ENCODE assay signal across 8 cellular contexts in genomic region chr10:63630085-63630927, GRCh38.
DNase-seq lines count a peak whose midpoint lies in the region; ATAC-seq and TF ChIP-seq lines count a peak whose summit lies in the region.

No MANE protein-coding gene starts in this region.

- H3K9ac ChIP-seq in ES-I3 (ENCODE audit: low read depth, low read length): peak overlapping the region; percentile 70

- no peaks in the 10 kb centered on the region for H3K27me3 ChIP-seq in gastroesophageal sphincter

- peak in 1 of 4 experiments; percentile 38 for TF ChIP-seq CTCF in gastroesophageal sphincter (IDR thresholded peaks at IDR 0.05)

- H3K9me3 ChIP-seq in ES-I3 (ENCODE audit: control insufficient read depth, insufficient read depth, low read length) (no peaks in the 10 kb centered on the region), gastroesophageal sphincter (no peaks in the 10 kb centered on the region)

- peak; percentile 74 to 80 for TF ChIP-seq POLR2A in gastroesophageal sphincter (IDR thresholded peaks at IDR 0.05)

- TF ChIP-seq EP300 in gastroesophageal sphincter (IDR thresholded peaks at IDR 0.05): no peak

- peak; percentile 80 for ATAC-seq in gastroesophageal sphincter

- DNase-seq in H4 (ENCODE audit: low spot score) (peak; percentile 78), LHCN-M2 (ENCODE audit: low read depth) (peak; percentile 87), SIG-M5 (lab: John Stamatoyannopoulos, UW) (peak; percentile 46), non-pigmented ciliary epithelial cell (ENCODE audit: low read depth) (peak; percentile 64), substantia nigra (lab: John Stamatoyannopoulos, UW) (peak; percentile 35 to 97 (median 84))
- DNase-seq in activated naive CD4-positive, alpha-beta T cell treated with Interleukin-2 at 50 U/mL for 16 hours: peak; percentile 82

- H3K36me3 ChIP-seq in ES-I3 (ENCODE audit: insufficient read depth, low read length) (no peaks in the 10 kb centered on the region), gastroesophageal sphincter (no peaks in the 10 kb centered on the region)

- H3K4me3 ChIP-seq in gastroesophageal sphincter: peak overlapping the region; percentile 47 to 65

- WGBS in gastroesophageal sphincter (ENCODE audit: low coverage in 1 of 2), 2 donors: 0% methylated on average over 1 of the region's 69 CpGs; no CpG with 5 or more reads in 1 of the 2 donors

- H3K27ac ChIP-seq in gastroesophageal sphincter (peak overlapping the region; percentile 89 to 99 (median 94)), substantia nigra (ENCODE audit: low read depth, low read length, poor library complexity, severe bottlenecking) (peak overlapping the region; percentile 94)

- H3K4me1 ChIP-seq in ES-I3 (ENCODE audit: insufficient read depth, low read length) (peaks cover 17% of the 10 kb centered on the region), gastroesophageal sphincter (peaks cover 0 to 29% (median 9%) of the 10 kb centered on the region in 3 donors)

Comparison
In these comparisons a context has a peak if more than half of its experiments do, and no peak if none do; other contexts are left out.
1. Peak in every context shown above with its lines: DNase-seq, ATAC-seq, H3K4me3 ChIP-seq and H3K27ac ChIP-seq.